In genomic region chr18:58195278-58195721, GRCh38 we compare ENCODE assay signal across 8 cellular contexts.
DNase-seq lines count a peak whose midpoint lies in the region; ATAC-seq and TF ChIP-seq lines count a peak whose summit lies in the region.

No MANE protein-coding gene starts in this region.

- TF ChIP-seq CTCF in RWPE2 (IDR thresholded peaks at IDR 0.05; ENCODE audit: poor library complexity, severe bottlenecking): no peak
- TF ChIP-seq CTCF in upper lobe of right lung (IDR thresholded peaks at IDR 0.05): no peak

- no peaks in the 10 kb centered on the region for H3K4me1 ChIP-seq in CD4-positive, alpha-beta memory T cell (ENCODE audit: insufficient read depth, low read length)
- H3K4me1 ChIP-seq in RWPE2 (ENCODE audit: insufficient read depth, poor library complexity, severe bottlenecking) (peaks cover 26% of the 10 kb centered on the region), mucosa of rectum (ENCODE audit: control insufficient read depth in 2 of 2, insufficient read depth in 2 of 2, low read length in 2 of 2) (peaks cover 20 to 23% of the 10 kb centered on the region in 2 donors), upper lobe of right lung (peaks cover 12% of the 10 kb centered on the region)

- H3K4me1 Mint-ChIP-seq in CD4-positive, alpha-beta memory T cell: peaks cover 6 to 27% (median 14%) of the 10 kb centered on the region in 4 donors

- no peaks in the 10 kb centered on the region for H3K27me3 ChIP-seq in CD4-positive, alpha-beta memory T cell (ENCODE audit: insufficient read depth, low read length)
- H3K27me3 ChIP-seq in RWPE2 (ENCODE audit: insufficient read depth, poor library complexity, severe bottlenecking) (no peaks in the 10 kb centered on the region), mucosa of rectum (ENCODE audit: control insufficient read depth in 2 of 2, insufficient read depth in 2 of 2, low read length in 2 of 2) (no peaks in the 10 kb centered on the region), upper lobe of right lung (peaks cover 4% of the 10 kb centered on the region)

- H3K27me3 Mint-ChIP-seq in CD4-positive, alpha-beta memory T cell: peaks cover 3 to 7% of the 10 kb centered on the region in 2 donors

- peak overlapping the region in 3 of 7 donors; percentile 76 to 85 (median 77) for H3K27ac Mint-ChIP-seq in CD4-positive, alpha-beta memory T cell

- H3K9me3 Mint-ChIP-seq in CD4-positive, alpha-beta memory T cell: no peaks in the 10 kb centered on the region

- peak overlapping the region; percentile 40 to 65 for H3K9ac ChIP-seq in mucosa of rectum (ENCODE audit: low read depth in 1 of 2, low read length in 2 of 2)

- DNase-seq in CD4-positive, alpha-beta memory T cell: peak; percentile 11 to 37 (median 22)
- DNase-seq in RWPE2 (ENCODE audit: low spot score) (peak; percentile 69), cerebellum (ENCODE audit: low spot score) (peak; percentile 74), upper lobe of right lung (peak; percentile 70), dedifferentiated amniotic fluid mesenchymal stem cell (ENCODE audit: extremely low spot score) (no peak)

- ATAC-seq in HG02571 (IDR thresholded peaks at IDR 0.05; ENCODE audit: unreplicated experiment) (peak; percentile 45), RWPE2 (ENCODE audit: low read depth) (peak; percentile 81), upper lobe of right lung (peak; percentile 88), HG03439 (IDR thresholded peaks at IDR 0.05; ENCODE audit: unreplicated experiment) (no peak)

- intact Hi-C loops in CD4-positive, alpha-beta memory T cell (cut with micrococcal nuclease): loop anchor here (5.0 kb wide), 1 partner anchor 127 kb away; no protein-coding TSS in a partner anchor
- intact Hi-C loops in upper lobe of right lung (cut with DNase I): no loop called here

- peak overlapping the region in 1 of 2 donors; percentile 37 for H3K4me3 ChIP-seq in CD4-positive, alpha-beta memory T cell (ENCODE audit: low read length in 2 of 2)
- H3K4me3 ChIP-seq in RWPE2 (ENCODE audit: severe bottlenecking) (peak overlapping the region; percentile 40), mucosa of rectum (ENCODE audit: low read length in 2 of 2) (peak overlapping the region; percentile 42 to 75), upper lobe of right lung (peak overlapping the region; percentile 47)

- peak overlapping the region; percentile 76 to 91 (median 84) for H3K4me3 Mint-ChIP-seq in CD4-positive, alpha-beta memory T cell

- H3K9me3 ChIP-seq in CD4-positive, alpha-beta memory T cell (ENCODE audit: control insufficient read depth in 1 of 2, low read length in 2 of 2): no peaks in the 10 kb centered on the region
- no peaks in the 10 kb centered on the region for H3K9me3 ChIP-seq in RWPE2 (ENCODE audit: severe bottlenecking)
- H3K9me3 ChIP-seq in mucosa of rectum (ENCODE audit: control insufficient read depth in 2 of 2, low read length in 2 of 2): no peaks in the 10 kb centered on the region
- H3K9me3 ChIP-seq in upper lobe of right lung: no peaks in the 10 kb centered on the region

- H3K36me3 Mint-ChIP-seq in CD4-positive, alpha-beta memory T cell: no peaks in the 10 kb centered on the region

- POLR2A ChIA-PET in CD4-positive, alpha-beta memory T cell (lab: Charles Lee; ENCODE audit: partially characterized antibody): no interaction called here

- no peaks in the 10 kb centered on the region for H3K36me3 ChIP-seq in CD4-positive, alpha-beta memory T cell (ENCODE audit: insufficient read depth, low read length)
- H3K36me3 ChIP-seq in RWPE2 (ENCODE audit: low read depth) (no peaks in the 10 kb centered on the region), mucosa of rectum (ENCODE audit: control insufficient read depth in 2 of 2, insufficient read depth in 2 of 2, low read length in 2 of 2) (no peaks in the 10 kb centered on the region), upper lobe of right lung (no peaks in the 10 kb centered on the region)

- no peak overlapping the region for H3K27ac ChIP-seq in CD4-positive, alpha-beta memory T cell (ENCODE audit: low read depth, low read length)
- H3K27ac ChIP-seq in RWPE2 (ENCODE audit: poor library complexity, severe bottlenecking) (peak overlapping the region; percentile 88), mucosa of rectum (ENCODE audit: low read depth in 2 of 2, low read length in 2 of 2) (peak overlapping the region; percentile 38 to 76), upper lobe of right lung (peak overlapping the region; percentile 14)

- CTCF ChIA-PET in CD4-positive, alpha-beta memory T cell (lab: Charles Lee; ENCODE audit: partially characterized antibody): interaction anchor here (2.7 kb wide), 1 partner anchor 14 kb away, joined by 15 read pairs; no protein-coding TSS in a partner anchor
